ENCODE assay signal across 10 cellular contexts in the genomic region with DNA sequence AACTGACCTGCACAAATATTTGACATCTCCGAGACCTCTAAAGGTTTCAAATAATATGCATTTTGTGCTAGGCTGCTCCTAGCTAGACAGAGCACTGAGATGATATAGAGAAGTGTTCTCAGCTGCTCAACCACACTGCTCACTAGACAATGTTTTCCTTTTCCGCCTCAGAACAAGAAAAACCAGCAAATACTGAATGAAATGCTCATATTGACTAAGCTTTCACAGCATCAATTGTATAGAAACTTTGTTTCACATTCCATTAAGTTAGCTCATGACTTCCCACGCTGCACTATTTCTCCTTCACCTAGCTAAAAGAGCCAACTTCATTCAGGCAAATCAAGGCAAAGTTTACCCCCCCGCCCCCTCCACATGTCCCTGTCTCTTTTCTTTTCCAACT. TPM values are rescaled to one million over a fixed set of nuclear protein-coding genes. Genes with fewer than 3 reads are reported as not detected.
DNase-seq lines count a peak whose midpoint lies in the region; TF ChIP-seq lines count a peak whose summit lies in the region.
"Had no signal": no experiment of that assay in that cellular context is flagged by ENCODE, and none has a peak within 500 bp of the region (broad histone marks: within the 10 kb centered on the region; RNA-seq: fewer than 3 reads in every experiment).

No MANE protein-coding gene starts in this region.

- H3K9me3 ChIP-seq in stomach smooth muscle (ENCODE audit: control insufficient read depth in 2 of 2, low read length in 2 of 2), result no peaks in the 10 kb centered on the region

- H3K27ac ChIP-seq in coronary artery, result peak overlapping the region; percentile 57 to 89
- peak overlapping the region; percentile 13 for H3K27ac ChIP-seq in stomach smooth muscle (ENCODE audit: low read length)
- H3K27ac ChIP-seq: HL-60 had no signal

- no peaks in the 10 kb centered on the region for H3K36me3 ChIP-seq in stomach smooth muscle (ENCODE audit: control insufficient read depth in 2 of 2, insufficient read depth in 2 of 2, low read length in 2 of 2)

- H3K9ac ChIP-seq in stomach smooth muscle (ENCODE audit: low read length in 2 of 2), result peak overlapping the region; percentile 46 to 55

- no peaks in the 10 kb centered on the region for H3K27me3 ChIP-seq in stomach smooth muscle (ENCODE audit: control insufficient read depth in 1 of 2, insufficient read depth in 2 of 2, low read length in 2 of 2)

- TF ChIP-seq CTCF in coronary artery (IDR thresholded peaks at IDR 0.05), result no peak

- H3K4me3 ChIP-seq in coronary artery (peak overlapping the region; percentile 77), stomach smooth muscle (ENCODE audit: low read length in 2 of 2) (peak overlapping the region; percentile 80 to 84)

- DNase-seq in LHCN-M2 (ENCODE audit: low read depth) (peak; percentile 46), coronary artery (ENCODE audit: low spot score) (no peak), left kidney (ENCODE audit: low read depth, low spot score) (peak; percentile 37), 8988T (no peak), SKM-1 (lab: John Stamatoyannopoulos, UW; ENCODE audit: unreplicated experiment) (no peak), activated gamma-delta T cell (lab: John Stamatoyannopoulos, UW) (no peak)
- no peak for DNase-seq in stimulated activated CD8-positive, alpha-beta memory T cell treated with anti-CD3 and anti-CD28 coated beads, Interleukin-4, amount 100 ng/mL, for 48 hours
- DNase-seq: activated naive CD4-positive, alpha-beta T cell had no signal

- no peaks in the 10 kb centered on the region for H3K4me1 ChIP-seq in stomach smooth muscle (ENCODE audit: control insufficient read depth, insufficient read depth, low read length)

RNA-seq across cellular contexts. Expression of a gene that starts 0.7 kb away (rescaled TPM):
- total RNA-seq in LHCN-M2 (2014; rRNA removed), result 3.9 and 10.6 TPM in 2 replicates
- polyA plus RNA-seq in LHCN-M2 (2012), result 3.9 TPM

Comparison
In these comparisons a context has a peak if more than half of its experiments do, and no peak if none do; other contexts are left out.
1. DNase-seq: peak in LHCN-M2 (single experiment) and left kidney (single experiment); none in coronary artery (single experiment), 8988T (single experiment), SKM-1 (single experiment), stimulated activated CD8-positive, alpha-beta memory T cell treated with anti-CD3 and anti-CD28 coated beads, Interleukin-4, amount 100 ng/mL, for 48 hours (single experiment) and activated gamma-delta T cell (single experiment).